In genomic region chr14:73759714-73760597, GRCh38 we compare ENCODE assay signal across 8 cellular contexts.
DNase-seq lines count a peak whose midpoint lies in the region; ATAC-seq and TF ChIP-seq lines count a peak whose summit lies in the region.

No MANE protein-coding gene starts in this region.

- peak overlapping the region; percentile 89 for H3K27ac ChIP-seq in epithelial cell of prostate
- H3K27ac ChIP-seq in mucosa of rectum (ENCODE audit: low read depth in 2 of 2, low read length in 2 of 2), result peak overlapping the region; percentile 94 to 96

- TF ChIP-seq RAD21 in Ishikawa (IDR thresholded peaks at IDR 0.05; ENCODE audit: low read depth), result peak; percentile 20; the same call in 1 of the 2 replicates

- DNase-seq in DMS79 (lab: John Stamatoyannopoulos, UW), result peak; percentile 92
- DNase-seq in OCI-M1 (lab: John Stamatoyannopoulos, UW), result peak; percentile 96
- DNase-seq in activated T-cell treated with anti-CD3 and anti-CD28 coated beads for 48 hours (ENCODE audit: low read depth), result peak; percentile 96
- DNase-seq in epithelial cell of prostate (ENCODE audit: low read depth, low spot score), result peak; percentile 94
- peak; percentile 96 for DNase-seq in stimulated activated CD8-positive, alpha-beta memory T cell treated with anti-CD3 and anti-CD28 coated beads, Interleukin-4, amount 100 ng/mL, for 24 hours (ENCODE audit: low read depth)

- TF ChIP-seq EP300 in Ishikawa (IDR thresholded peaks at IDR 0.05; ENCODE audit: borderline replicate concordance), result peak; percentile 81

- peak overlapping the region; percentile 79 to 89 for H3K4me3 ChIP-seq in mucosa of rectum (ENCODE audit: low read length in 2 of 2)

- H3K36me3 ChIP-seq in mucosa of rectum (ENCODE audit: control insufficient read depth in 2 of 2, insufficient read depth in 2 of 2, low read length in 2 of 2), result no peaks in the 10 kb centered on the region

- peak; percentile 50 for ATAC-seq in GM21619 (IDR thresholded peaks at IDR 0.05; ENCODE audit: unreplicated experiment)

- no peaks in the 10 kb centered on the region for H3K9me3 ChIP-seq in mucosa of rectum (ENCODE audit: control insufficient read depth in 2 of 2, low read length in 2 of 2)

- peaks cover 82 to 88% of the 10 kb centered on the region in 2 donors for H3K4me1 ChIP-seq in mucosa of rectum (ENCODE audit: control insufficient read depth in 2 of 2, insufficient read depth in 2 of 2, low read length in 2 of 2)

- H3K9ac ChIP-seq in mucosa of rectum (ENCODE audit: low read depth in 1 of 2, low read length in 2 of 2), result peak overlapping the region; percentile 83 to 91

- no peaks in the 10 kb centered on the region for H3K27me3 ChIP-seq in mucosa of rectum (ENCODE audit: control insufficient read depth in 2 of 2, insufficient read depth in 2 of 2, low read length in 2 of 2)

TF ChIP-seq in Ishikawa, 13 proteins besides CTCF, POLR2A, EP300 and RAD21:
- TF ChIP-seq, protein P1, sequence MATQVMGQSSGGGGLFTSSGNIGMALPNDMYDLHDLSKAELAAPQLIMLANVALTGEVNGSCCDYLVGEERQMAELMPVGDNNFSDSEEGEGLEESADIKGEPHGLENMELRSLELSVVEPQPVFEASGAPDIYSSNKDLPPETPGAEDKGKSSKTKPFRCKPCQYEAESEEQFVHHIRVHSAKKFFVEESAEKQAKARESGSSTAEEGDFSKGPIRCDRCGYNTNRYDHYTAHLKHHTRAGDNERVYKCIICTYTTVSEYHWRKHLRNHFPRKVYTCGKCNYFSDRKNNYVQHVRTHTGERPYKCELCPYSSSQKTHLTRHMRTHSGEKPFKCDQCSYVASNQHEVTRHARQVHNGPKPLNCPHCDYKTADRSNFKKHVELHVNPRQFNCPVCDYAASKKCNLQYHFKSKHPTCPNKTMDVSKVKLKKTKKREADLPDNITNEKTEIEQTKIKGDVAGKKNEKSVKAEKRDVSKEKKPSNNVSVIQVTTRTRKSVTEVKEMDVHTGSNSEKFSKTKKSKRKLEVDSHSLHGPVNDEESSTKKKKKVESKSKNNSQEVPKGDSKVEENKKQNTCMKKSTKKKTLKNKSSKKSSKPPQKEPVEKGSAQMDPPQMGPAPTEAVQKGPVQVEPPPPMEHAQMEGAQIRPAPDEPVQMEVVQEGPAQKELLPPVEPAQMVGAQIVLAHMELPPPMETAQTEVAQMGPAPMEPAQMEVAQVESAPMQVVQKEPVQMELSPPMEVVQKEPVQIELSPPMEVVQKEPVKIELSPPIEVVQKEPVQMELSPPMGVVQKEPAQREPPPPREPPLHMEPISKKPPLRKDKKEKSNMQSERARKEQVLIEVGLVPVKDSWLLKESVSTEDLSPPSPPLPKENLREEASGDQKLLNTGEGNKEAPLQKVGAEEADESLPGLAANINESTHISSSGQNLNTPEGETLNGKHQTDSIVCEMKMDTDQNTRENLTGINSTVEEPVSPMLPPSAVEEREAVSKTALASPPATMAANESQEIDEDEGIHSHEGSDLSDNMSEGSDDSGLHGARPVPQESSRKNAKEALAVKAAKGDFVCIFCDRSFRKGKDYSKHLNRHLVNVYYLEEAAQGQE (IDR thresholded peaks at IDR 0.05; ENCODE audit: low read depth), result no peak
- TF ChIP-seq TEAD4 (IDR thresholded peaks at IDR 0.05) (peak; percentile 81), FOXM1 (IDR thresholded peaks at IDR 0.05; ENCODE audit: borderline replicate concordance, low read depth) (no peak), EGR1 (IDR thresholded peaks at IDR 0.05) (peak; percentile 66), NFIC (IDR thresholded peaks at IDR 0.05) (peak; percentile 81), TCF12 (IDR thresholded peaks at IDR 0.05; ENCODE audit: low read depth) (peak; percentile 80), TAF1 (IDR thresholded peaks at IDR 0.05; ENCODE audit: low read depth) (peak; percentile 72), CREB1 (IDR thresholded peaks at IDR 0.05; ENCODE audit: low read depth) (peak; percentile 30; the same call in 1 of the 2 replicates), YY1 (IDR thresholded peaks at IDR 0.05; ENCODE audit: low read depth) (peak; percentile 54; the same call in 1 of the 2 replicates), CEBPB (IDR thresholded peaks at IDR 0.05) (peak; percentile 100), MAX (IDR thresholded peaks at IDR 0.05) (peak; percentile 91), USF1 (IDR thresholded peaks at IDR 0.05) (no peak; the same call in 1 of the 2 replicates), ZBTB7A (IDR thresholded peaks at IDR 0.05; ENCODE audit: low read depth) (peak; percentile 29; the same call in 1 of the 2 replicates)

Comparison
In these comparisons a context has a peak if more than half of its experiments do, and no peak if none do; other contexts are left out.
1. Peak in every context shown above with its lines: DNase-seq, ATAC-seq, H3K4me3 ChIP-seq and H3K27ac ChIP-seq.